2 cellular contexts compared by ENCODE assay signal in the genomic region with DNA sequence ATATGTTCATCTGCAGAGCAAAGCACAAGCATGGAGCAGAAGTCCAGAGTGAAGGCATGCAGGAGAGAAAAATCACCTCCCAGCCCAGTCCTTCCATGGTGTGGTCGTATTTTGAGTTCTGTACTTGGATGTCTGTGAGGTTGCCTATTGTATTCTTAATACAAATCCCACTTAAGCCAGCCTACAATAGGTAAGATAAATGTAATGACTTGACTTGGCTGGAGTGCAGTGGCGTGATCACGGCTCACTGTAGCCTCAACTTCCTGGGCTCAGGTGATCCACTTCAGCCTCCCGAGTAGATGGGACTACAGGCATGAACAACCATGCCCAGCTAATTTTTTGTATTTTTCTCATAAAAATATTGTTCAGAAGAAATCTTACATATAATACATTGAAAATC. TPM values are rescaled to one million over a fixed set of nuclear protein-coding genes. Genes with fewer than 3 reads are reported as not detected.
"Had no signal": no experiment of that assay in that cellular context is flagged by ENCODE, and none has a peak within 500 bp of the region (broad histone marks: within the 10 kb centered on the region; RNA-seq: fewer than 3 reads in every experiment).

No MANE protein-coding gene starts in this region.

RNA-seq across cellular contexts. Expression of a gene that starts 6.8 kb away (rescaled TPM):
- total RNA-seq: G401, GM12878 had no signal
- polyA plus RNA-seq: GM12878 had no signal

RNA-seq across cellular contexts. Expression of a gene that starts 31.3 kb away (rescaled TPM):
- total RNA-seq: G401, GM12878 had no signal
- polyA plus RNA-seq: GM12878 had no signal
